In the genomic region with DNA sequence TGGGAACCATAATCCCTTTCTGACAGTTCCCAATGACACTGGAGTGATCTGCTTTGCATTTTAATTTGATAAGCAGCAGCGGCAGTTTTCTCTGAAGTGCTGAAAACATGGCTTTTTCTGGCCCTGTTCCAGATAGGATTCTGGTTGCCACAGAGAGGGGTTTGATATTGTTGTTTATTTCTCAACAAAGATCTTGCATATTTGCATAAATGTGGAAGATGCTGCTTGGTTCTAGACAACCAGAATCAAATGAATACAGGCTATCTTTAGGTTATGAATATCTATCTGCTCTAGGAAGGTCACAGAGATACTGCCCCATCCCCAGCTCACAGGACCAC, we compare ENCODE assay signal across 9 cellular contexts.
DNase-seq lines count a peak whose midpoint lies in the region; ATAC-seq, FAIRE-seq and TF ChIP-seq lines count a peak whose summit lies in the region.
"Had no signal": no experiment of that assay in that cellular context is flagged by ENCODE, and none has a peak within 500 bp of the region (broad histone marks: within the 10 kb centered on the region; RNA-seq: fewer than 3 reads in every experiment).

No MANE protein-coding gene starts in this region.

- peaks cover 54% of the 10 kb centered on the region for H3K79me2 ChIP-seq in DOHH2 (ENCODE audit: control insufficient read depth, low read length)
- H3K79me2 ChIP-seq in GM23248 (ENCODE audit: insufficient read depth) = peaks cover 96% of the 10 kb centered on the region
- H3K79me2 ChIP-seq in PC-3 (ENCODE audit: low read length) = peaks cover 9% of the 10 kb centered on the region; the same call in 1 of the 2 replicates

- peaks cover 58% of the 10 kb centered on the region for H3K4me1 Mint-ChIP-seq in activated CD4-positive, alpha-beta memory T cell treated with anti-CD3 and anti-CD28 coated beads for 36 hours (ENCODE audit: low read depth)

- H3K4me3 Mint-ChIP-seq in activated CD4-positive, alpha-beta memory T cell treated with anti-CD3 and anti-CD28 coated beads for 36 hours = peak overlapping the region; percentile 70

- H3K36me3 Mint-ChIP-seq in activated CD4-positive, alpha-beta memory T cell treated with anti-CD3 and anti-CD28 coated beads for 36 hours = no peaks in the 10 kb centered on the region

- H3K4me3 ChIP-seq in A549 (no peak overlapping the region), DOHH2 (ENCODE audit: low read length) (peak overlapping the region; percentile 20; the same call in 1 of the 2 replicates), GM23248 (no peak overlapping the region), transverse colon (no peak overlapping the region), PC-3 (ENCODE audit: low read length) (no peak overlapping the region)
- H3K4me3 ChIP-seq: right atrium auricular region had no signal

- TF ChIP-seq RAD21 in A549 (conservative IDR thresholded peaks at IDR 0.05 in 1 of 2, IDR thresholded peaks at IDR 0.05 in 1 of 2) = no peak

- CTCF ChIA-PET in A549 (lab: Yijun Ruan, JAX) = interaction anchor here (0.7 to 1.8 kb wide), 4 partner anchors 9 to 98 kb away, joined by 3 to 7 read pairs (median 4); no protein-coding TSS in a partner anchor
- CTCF ChIA-PET in activated CD4-positive, alpha-beta memory T cell treated with anti-CD3 and anti-CD28 coated beads for 36 hours (lab: Charles Lee) = interaction anchor here (0.7 kb wide), 1 partner anchor 771 kb away, joined by 3 read pairs; no protein-coding TSS in a partner anchor
- CTCF ChIA-PET in PC-3 (lab: Charles Lee) = no interaction called here

- BruUV-seq in PC-3 (replicated peaks; lab: Mats Ljungman, UMichigan) = no TSS peak

- H3K36me3 ChIP-seq in DOHH2 (ENCODE audit: control insufficient read depth, low read length) = no peaks in the 10 kb centered on the region
- H3K36me3 ChIP-seq in GM23248 (ENCODE audit: low read depth) = no peaks in the 10 kb centered on the region
- H3K36me3 ChIP-seq in transverse colon = no peaks in the 10 kb centered on the region
- no peaks in the 10 kb centered on the region for H3K36me3 ChIP-seq in PC-3 (ENCODE audit: low read depth, low read length)
- H3K36me3 ChIP-seq: right atrium auricular region had no signal

- H3F3A ChIP-seq in DOHH2 (ENCODE audit: control insufficient read depth, insufficient read depth) (peaks cover 8% of the 10 kb centered on the region; the same call in 1 of the 2 replicates), GM23248 (ENCODE audit: insufficient read depth) (peaks cover 6% of the 10 kb centered on the region), PC-3 (ENCODE audit: low read length, unreplicated experiment) (no peaks in the 10 kb centered on the region)

- no peak for FAIRE-seq in A549 (lab: Jason Lieb, UNC)
- FAIRE-seq in islet of Langerhans (lab: Jason Lieb, UNC) = peak; percentile 9

- peak overlapping the region; percentile 81 for H3K27ac Mint-ChIP-seq in activated CD4-positive, alpha-beta memory T cell treated with anti-CD3 and anti-CD28 coated beads for 36 hours

- H2AFZ ChIP-seq in GM23248 (no peak overlapping the region), PC-3 (ENCODE audit: low read length) (no peak overlapping the region)

- TF ChIP-seq POLR2A in A549 (IDR thresholded peaks at IDR 0.05; ENCODE audit: low read length) (no peak), transverse colon (IDR thresholded peaks at IDR 0.05) (no peak)

- H4K20me1 ChIP-seq in DOHH2 (ENCODE audit: control insufficient read depth, insufficient read depth, low read depth, low read length) (no peaks in the 10 kb centered on the region; the same call in 1 of the 2 replicates), GM23248 (ENCODE audit: insufficient read depth) (no peaks in the 10 kb centered on the region; the same call in 1 of the 2 replicates), PC-3 (ENCODE audit: low read length) (no peaks in the 10 kb centered on the region)

- H3K9me2 ChIP-seq in DOHH2 (replicated peaks; ENCODE audit: control insufficient read depth, low read length) (no peaks in the 10 kb centered on the region), GM23248 (ENCODE audit: insufficient read depth) (no peaks in the 10 kb centered on the region), PC-3 (replicated peaks; ENCODE audit: low read length) (no peaks in the 10 kb centered on the region)

- H3K9me3 ChIP-seq in A549 = no peaks in the 10 kb centered on the region
- H3K9me3 ChIP-seq in DOHH2 (ENCODE audit: control insufficient read depth, insufficient read depth, low read length) = no peaks in the 10 kb centered on the region
- H3K9me3 ChIP-seq in GM23248 (ENCODE audit: low read depth) = no peaks in the 10 kb centered on the region
- H3K9me3 ChIP-seq in transverse colon = no peaks in the 10 kb centered on the region
- no peaks in the 10 kb centered on the region for H3K9me3 ChIP-seq in PC-3 (ENCODE audit: low read length)
- H3K9me3 ChIP-seq: right atrium auricular region had no signal

- no peaks in the 10 kb centered on the region for H3K9me3 Mint-ChIP-seq in activated CD4-positive, alpha-beta memory T cell treated with anti-CD3 and anti-CD28 coated beads for 36 hours

- H3K9ac ChIP-seq in GM23248 (no peak overlapping the region), PC-3 (ENCODE audit: low read length) (no peak overlapping the region)

- H3K27me3 ChIP-seq in DOHH2 (ENCODE audit: control insufficient read depth, low read length) (no peaks in the 10 kb centered on the region), GM23248 (replicated peaks; ENCODE audit: insufficient read depth) (no peaks in the 10 kb centered on the region), transverse colon (no peaks in the 10 kb centered on the region), PC-3 (ENCODE audit: low read length) (no peaks in the 10 kb centered on the region)
- H3K27me3 ChIP-seq: right atrium auricular region had no signal

- intact Hi-C loops in activated CD4-positive, alpha-beta memory T cell treated with anti-CD3 and anti-CD28 coated beads for 36 hours (cut with micrococcal nuclease) = loop anchor here (2.0 kb wide), 1 partner anchor 25 kb away; no protein-coding TSS in a partner anchor
- intact Hi-C loops in transverse colon (cut with DNase I; ENCODE audit: low total_unique reads) (no loop called here), PC-3 (cut with micrococcal nuclease) (no loop called here)

- in situ Hi-C loops in GM23248 (cut with MboI) (no loop called here), transverse colon (cut with MboI; ENCODE audit: low pct_ligation_motif_present in 1 of 4, low pct_unique_long_range_greater_than_20kb in 1 of 4, low sequenced_read_pairs in 3 of 4) (no loop called here)

- 79% methylated on average over 1 of the region's 1 CpG for WGBS in A549 (ENCODE audit: missing lambda C conversion rate)
- 15 to 16% methylated on average over 1 of the region's 1 CpG for WGBS in GM23248 (ENCODE audit: low coverage in 1 of 2, low lambda C conversion rate in 2 of 2, missing lambda C conversion rate in 2 of 2), 2 experiments
- 25 to 36% methylated on average over 1 of the region's 1 CpG for WGBS in transverse colon (ENCODE audit: low coverage in 1 of 2), 2 donors

- TF ChIP-seq EP300 in A549 (IDR thresholded peaks at IDR 0.05) (no peak), transverse colon (IDR thresholded peaks at IDR 0.05; ENCODE audit: low read depth) (no peak)

- no peaks in the 10 kb centered on the region for H3K27me3 Mint-ChIP-seq in activated CD4-positive, alpha-beta memory T cell treated with anti-CD3 and anti-CD28 coated beads for 36 hours

- 0 out of 3 replicates have a peak overlapping the region, but pooled peaks have one; percentile 6 for H3K4me2 ChIP-seq in A549
- peak overlapping the region; percentile 51 for H3K4me2 ChIP-seq in DOHH2 (ENCODE audit: low read length)
- no peak overlapping the region for H3K4me2 ChIP-seq in GM23248 (ENCODE audit: unreplicated experiment)
- H3K4me2 ChIP-seq in PC-3 (ENCODE audit: low read length) = no peak overlapping the region

- POLR2A ChIA-PET in A549 (lab: Yijun Ruan, JAX) = interaction anchor here (0.6 kb wide), 1 partner anchor 919 kb away, joined by 4 read pairs; no protein-coding TSS in a partner anchor
- POLR2A ChIA-PET in activated CD4-positive, alpha-beta memory T cell treated with anti-CD3 and anti-CD28 coated beads for 36 hours (lab: Charles Lee) = interaction anchor here (0.7 to 1.2 kb wide), 2 partner anchors 26 to 32 kb away, joined by 3 read pairs; no protein-coding TSS in a partner anchor
- POLR2A ChIA-PET in PC-3 (lab: Charles Lee; ENCODE audit: unreplicated experiment) = no interaction called here

- ATAC-seq in A549 (0 out of 6 replicates have a peak, but pooled peaks of 1 of the 2 experiments have one; percentile 5), PC-3 (no peak)

- DNase-seq in A549 (ENCODE audit: low read depth in 1 of 2, low spot score in 1 of 2) (no peak), GM23248 (no peak), RPMI8226 (no peak), transverse colon (no peak), PC-3 (no peak)
- DNase-seq in activated CD4-positive, alpha-beta memory T cell treated with anti-CD3 and anti-CD28 coated beads for 36 hours = no peak

- peaks cover 49% of the 10 kb centered on the region for H3K4me1 ChIP-seq in A549
- H3K4me1 ChIP-seq in DOHH2 (ENCODE audit: control insufficient read depth, low read length) = peaks cover 53% of the 10 kb centered on the region
- peaks cover 25% of the 10 kb centered on the region for H3K4me1 ChIP-seq in GM23248 (ENCODE audit: insufficient read depth)
- H3K4me1 ChIP-seq in transverse colon = peaks cover 5 to 34% (median 18%) of the 10 kb centered on the region in 4 donors
- H3K4me1 ChIP-seq in PC-3 (ENCODE audit: insufficient read depth, low read length) = peaks cover 12% of the 10 kb centered on the region

- H3K27ac ChIP-seq in A549 (no peak overlapping the region), DOHH2 (ENCODE audit: low read depth, low read length) (no peak overlapping the region), GM23248 (no peak overlapping the region), transverse colon (peak overlapping the region in 2 of 4 donors; percentile 19 to 49), PC-3 (ENCODE audit: low read length) (no peak overlapping the region)
- H3K27ac ChIP-seq: right atrium auricular region had no signal

- TF ChIP-seq CTCF in A549 (IDR thresholded peaks at IDR 0.05) = no peak
- TF ChIP-seq CTCF in DOHH2 (IDR thresholded peaks at IDR 0.05; ENCODE audit: low read depth, low read length, poor library complexity, severe bottlenecking) = no peak
- no peak for TF ChIP-seq CTCF in transverse colon (IDR thresholded peaks at IDR 0.05)
- no peak for TF ChIP-seq CTCF in PC-3 (conservative IDR thresholded peaks at IDR 0.05; ENCODE audit: low read depth, low read length)

TF ChIP-seq in A549, 52 proteins besides CTCF, POLR2A, EP300 and RAD21 (continues in another document):
- TF ChIP-seq KDM5A (IDR thresholded peaks at IDR 0.05) (no peak), NPAS2 (CRISPR knock-in tag; IDR thresholded peaks at IDR 0.05; ENCODE audit: borderline replicate concordance) (no peak)
- TF ChIP-seq, protein P1, sequence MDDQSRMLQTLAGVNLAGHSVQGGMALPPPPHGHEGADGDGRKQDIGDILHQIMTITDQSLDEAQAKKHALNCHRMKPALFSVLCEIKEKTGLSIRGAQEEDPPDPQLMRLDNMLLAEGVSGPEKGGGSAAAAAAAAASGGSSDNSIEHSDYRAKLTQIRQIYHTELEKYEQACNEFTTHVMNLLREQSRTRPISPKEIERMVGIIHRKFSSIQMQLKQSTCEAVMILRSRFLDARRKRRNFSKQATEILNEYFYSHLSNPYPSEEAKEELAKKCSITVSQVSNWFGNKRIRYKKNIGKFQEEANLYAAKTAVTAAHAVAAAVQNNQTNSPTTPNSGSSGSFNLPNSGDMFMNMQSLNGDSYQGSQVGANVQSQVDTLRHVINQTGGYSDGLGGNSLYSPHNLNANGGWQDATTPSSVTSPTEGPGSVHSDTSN (IDR thresholded peaks at IDR 0.05) = no peak

Comparison
In these comparisons a context has a peak if more than half of its experiments do, and no peak if none do; other contexts are left out.
1. H3K4me2 ChIP-seq: peak in A549 (single experiment) and DOHH2 (single experiment); none in GM23248 (single experiment) and PC-3 (single experiment).